ENCODE assay signal across 1 cellular context in genomic region chr18:54981076-54981475, GRCh38.
A peak's percentile ranks its signal among the peaks of the same experiment; 100 is the strongest.
TF ChIP-seq lines count a peak whose summit lies in the region.

No MANE protein-coding gene starts in this region.

TF ChIP-seq in SK-N-SH, 30 proteins besides CTCF, POLR2A, EP300 and RAD21 (continued from another document):
- TF ChIP-seq PBX3 (IDR thresholded peaks at IDR 0.05) = no peak
- TF ChIP-seq NFIC (IDR thresholded peaks at IDR 0.05; ENCODE audit: borderline replicate concordance) = no peak
- 0 out of 2 replicates have a peak, but pooled peaks have one; percentile 56 for TF ChIP-seq RCOR1 (IDR thresholded peaks at IDR 0.05; ENCODE audit: low read length)
- TF ChIP-seq RFX5 (IDR thresholded peaks at IDR 0.05; ENCODE audit: low read length) = no peak; the same call in 1 of the 2 replicates
- TF ChIP-seq POLR2AphosphoS5 (IDR thresholded peaks at IDR 0.05; ENCODE audit: low read depth, low read length) = no peak
- TF ChIP-seq REST (IDR thresholded peaks at IDR 0.05; ENCODE audit: low read depth, low read length) = no peak
- TF ChIP-seq CHD2 (IDR thresholded peaks at IDR 0.05; ENCODE audit: low read length, partially characterized antibody) = peak; percentile 8
- peak; percentile 79 for TF ChIP-seq GATA2 (CRISPR knock-in tag; IDR thresholded peaks at IDR 0.05)
- no peak for TF ChIP-seq SIN3A (IDR thresholded peaks at IDR 0.05; ENCODE audit: borderline replicate concordance, low read depth, low read length)
- TF ChIP-seq TEAD4 (IDR thresholded peaks at IDR 0.05; ENCODE audit: borderline replicate concordance, insufficient read depth) = no peak
- TF ChIP-seq ZBTB33 (IDR thresholded peaks at IDR 0.05; ENCODE audit: borderline replicate concordance, low read depth) = no peak
- no peak for TF ChIP-seq JUND (IDR thresholded peaks at IDR 0.05)
- TF ChIP-seq MEF2A (IDR thresholded peaks at IDR 0.05; ENCODE audit: borderline replicate concordance, low read depth) = no peak
- no peak for TF ChIP-seq USF1 (IDR thresholded peaks at IDR 0.05; ENCODE audit: borderline replicate concordance, low read depth)
- TF ChIP-seq MXI1 (IDR thresholded peaks at IDR 0.05; ENCODE audit: low read depth, low read length) = peak; percentile 49; the same call in 1 of the 2 replicates
- TF ChIP-seq USF2 (IDR thresholded peaks at IDR 0.05; ENCODE audit: borderline replicate concordance, low read depth, low read length) = no peak
- no peak for TF ChIP-seq RXRA (IDR thresholded peaks at IDR 0.05; ENCODE audit: borderline replicate concordance, low read depth)
- TF ChIP-seq TAF1 (IDR thresholded peaks at IDR 0.05; ENCODE audit: borderline replicate concordance, low read depth, low read length) = no peak
- no peak for TF ChIP-seq ELF1 (IDR thresholded peaks at IDR 0.05)
- TF ChIP-seq GABPA (IDR thresholded peaks at IDR 0.05; ENCODE audit: low read depth) = no peak
